Comparison of ENCODE assay signal across 9 cellular contexts in the genomic region with DNA sequence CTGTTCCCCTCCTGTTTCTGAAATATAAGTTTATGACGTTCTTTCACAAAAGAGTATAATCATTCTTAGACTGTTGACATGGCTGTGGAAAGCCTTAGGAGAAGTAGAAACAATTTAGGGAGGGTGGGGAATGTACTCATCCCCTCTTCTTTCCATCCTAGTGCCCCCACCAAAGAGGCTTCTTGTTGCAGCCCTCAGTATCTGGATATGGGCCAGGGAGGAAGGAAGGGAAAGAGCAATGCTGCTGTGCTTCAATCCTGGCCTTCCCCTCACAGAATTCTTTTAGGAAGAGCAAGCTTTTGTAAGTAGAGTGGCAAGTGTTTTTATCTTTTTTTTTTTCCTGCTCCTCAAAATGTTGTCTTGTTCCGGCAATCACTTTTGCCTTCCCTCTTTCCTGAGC. TPM values are rescaled to one million over a fixed set of nuclear protein-coding genes. Genes with fewer than 3 reads are reported as not detected.
DNase-seq lines count a peak whose midpoint lies in the region; ATAC-seq and TF ChIP-seq lines count a peak whose summit lies in the region.
"Had no signal": no experiment of that assay in that cellular context is flagged by ENCODE, and none has a peak within 500 bp of the region (broad histone marks: within the 10 kb centered on the region; RNA-seq: fewer than 3 reads in every experiment).

No MANE protein-coding gene starts in this region.

- H3K36me3 ChIP-seq in CD8-positive, alpha-beta memory T cell (ENCODE audit: insufficient read depth, low read length), result no peaks in the 10 kb centered on the region
- H3K36me3 ChIP-seq in OCI-LY3 (replicated peaks; ENCODE audit: low read depth, low read length) (peaks cover 39% of the 10 kb centered on the region), endocrine pancreas (ENCODE audit: control insufficient read depth, insufficient read depth, low read length) (no peaks in the 10 kb centered on the region), ovary (no peaks in the 10 kb centered on the region)

- H3K4me1 Mint-ChIP-seq in CD8-positive, alpha-beta memory T cell, result peaks cover 22 to 42% (median 29%) of the 10 kb centered on the region in 3 donors

- CTCF ChIA-PET in CD8-positive, alpha-beta memory T cell (lab: Charles Lee), result interaction anchor here (0.9 to 9.4 kb wide), 7 partner anchors 10 to 92 kb away, joined by 3 to 83 read pairs (median 6); partner anchors contain the start of genes CCDC9B and PLCB2

- H2AFZ ChIP-seq in OCI-LY3 (ENCODE audit: low read depth, low read length), result no peak overlapping the region

- H3K4me3 ChIP-seq in CD8-positive, alpha-beta memory T cell (ENCODE audit: low read length), result no peak overlapping the region
- H3K4me3 ChIP-seq in OCI-LY3 (ENCODE audit: low read length) (peak overlapping the region; percentile 88), endocrine pancreas (ENCODE audit: control insufficient read depth, insufficient read depth, low read length) (peak overlapping the region; percentile 69), ovary (peak overlapping the region; percentile 80)

- no peak for TF ChIP-seq EP300 in ovary (IDR thresholded peaks at IDR 0.05)

- H3K79me2 ChIP-seq in OCI-LY3 (ENCODE audit: low read length), result 0 out of 2 replicates have a peak, but pooled peaks cover 2% of the 10 kb centered on the region

- H3K9ac ChIP-seq in OCI-LY3 (ENCODE audit: low read length) (0 out of 2 replicates have a peak overlapping the region, but pooled peaks have one; percentile 69), endocrine pancreas (ENCODE audit: control insufficient read depth, insufficient read depth, low read length) (peak overlapping the region; percentile 47)

- no peak for DNase-seq in CD8-positive, alpha-beta memory T cell
- DNase-seq in ovary (no peak), DMS153 treated with DMSO at 0.1 percent for 48 hours (lab: John Stamatoyannopoulos, UW; ENCODE audit: unreplicated experiment) (no peak), DMS79 (lab: John Stamatoyannopoulos, UW) (no peak), NCI-H1694 (lab: John Stamatoyannopoulos, UW) (no peak)
- DNase-seq: SHP77 treated with DMSO at 0.1 percent for 48 hours had no signal

- H3K36me3 Mint-ChIP-seq in CD8-positive, alpha-beta memory T cell, result no peaks in the 10 kb centered on the region

- H3K9me3 ChIP-seq in CD8-positive, alpha-beta memory T cell (ENCODE audit: low read length), result no peaks in the 10 kb centered on the region
- no peaks in the 10 kb centered on the region for H3K9me3 ChIP-seq in OCI-LY3 (ENCODE audit: insufficient read depth, low read length)
- no peaks in the 10 kb centered on the region for H3K9me3 ChIP-seq in endocrine pancreas (ENCODE audit: control insufficient read depth, low read length)
- H3K9me3 ChIP-seq in ovary, result no peaks in the 10 kb centered on the region

- WGBS in ovary, 3 donors, result 68 to 85% (median 80%) methylated on average over 2 of the region's 2 CpGs

- no peaks in the 10 kb centered on the region for H3K27me3 ChIP-seq in CD8-positive, alpha-beta memory T cell (ENCODE audit: insufficient read depth, low read length, poor library complexity, severe bottlenecking)
- H3K27me3 ChIP-seq in OCI-LY3 (ENCODE audit: low read depth, low read length) (no peaks in the 10 kb centered on the region), endocrine pancreas (ENCODE audit: control insufficient read depth, insufficient read depth, low read length) (no peaks in the 10 kb centered on the region), ovary (no peaks in the 10 kb centered on the region)

- peak overlapping the region in 3 of 8 donors; percentile 51 to 81 (median 57) for H3K27ac Mint-ChIP-seq in CD8-positive, alpha-beta memory T cell

- intact Hi-C loops in ovary (cut with DNase I), result no loop called here

- POLR2A ChIA-PET in CD8-positive, alpha-beta memory T cell (lab: Charles Lee), result interaction anchor here (0.8 to 1.1 kb wide), 3 partner anchors 10 to 116 kb away, joined by 3 to 5 read pairs (median 3); partner anchors contain the start of gene BAHD1

- H4K20me1 ChIP-seq in OCI-LY3 (ENCODE audit: insufficient read depth, low read length), result 0 out of 2 replicates have a peak, but pooled peaks cover 9% of the 10 kb centered on the region

- peak overlapping the region; percentile 93 for H3K4me2 ChIP-seq in OCI-LY3 (ENCODE audit: low read length)

- H3K9me3 Mint-ChIP-seq in CD8-positive, alpha-beta memory T cell, result no peaks in the 10 kb centered on the region

- no peak for TF ChIP-seq POLR2A in ovary (IDR thresholded peaks at IDR 0.05)

- H3K27me3 Mint-ChIP-seq in CD8-positive, alpha-beta memory T cell, result no peaks in the 10 kb centered on the region

- no peak for ATAC-seq in HG03039 (IDR thresholded peaks at IDR 0.05; ENCODE audit: unreplicated experiment)

- TF ChIP-seq CTCF in OCI-LY3 (IDR thresholded peaks at IDR 0.05; ENCODE audit: low read depth, low read length) (no peak), ovary (IDR thresholded peaks at IDR 0.05) (no peak)

- H3K4me1 ChIP-seq in CD8-positive, alpha-beta memory T cell (ENCODE audit: insufficient read depth, low read length), result peaks cover 23% of the 10 kb centered on the region
- H3K4me1 ChIP-seq in OCI-LY3 (ENCODE audit: low read length), result peaks cover 30% of the 10 kb centered on the region
- peaks cover 15% of the 10 kb centered on the region for H3K4me1 ChIP-seq in endocrine pancreas (ENCODE audit: control insufficient read depth, insufficient read depth, low read length)
- peaks cover 13% of the 10 kb centered on the region for H3K4me1 ChIP-seq in ovary (ENCODE audit: insufficient read depth)

- H3K4me3 Mint-ChIP-seq in CD8-positive, alpha-beta memory T cell, result peak overlapping the region; percentile 79 to 90 (median 85)

- no peak overlapping the region for H3K27ac ChIP-seq in CD8-positive, alpha-beta memory T cell (ENCODE audit: low read depth, low read length)
- no peak overlapping the region for H3K27ac ChIP-seq in OCI-LY3 (ENCODE audit: low read length)
- no peak overlapping the region for H3K27ac ChIP-seq in ovary

RNA-seq across cellular contexts. Expression of gene INAFM2, which starts 1.7 kb away (rescaled TPM):
- 10 to 100 TPM; 13.5 to 15.3 TPM for total RNA-seq in CD8-positive, alpha-beta memory T cell
- 2.7 TPM for polyA plus RNA-seq in CD8-positive, alpha-beta memory T cell
- total RNA-seq in ovary, result 10 to 100 TPM in 6 of 7 donors, 1 to 10 TPM in 1; 8.1 to 50.6 (median 30.6) TPM
- 10 to 100 TPM in 1 of 2 donors, 1 to 10 TPM in 1; 7.4 to 31.2 TPM for polyA plus RNA-seq in ovary

RNA-seq across cellular contexts. Expression of gene CCDC9B, which starts 15.6 kb away (rescaled TPM):
- total RNA-seq in CD8-positive, alpha-beta memory T cell, result under 1 TPM; 0.39 to 0.47 TPM
- polyA plus RNA-seq in CD8-positive, alpha-beta memory T cell, result 0.08 TPM
- total RNA-seq in ovary, result 10 to 100 TPM in 4 of 7 donors, 1 to 10 TPM in 3; 1.8 to 22.2 (median 12.7) TPM
- 1 to 10 TPM; 2.9 to 4.3 TPM for polyA plus RNA-seq in ovary

RNA-seq across cellular contexts. Expression of gene PLCB2, which starts 17.5 kb away (rescaled TPM):
- 10 to 100 TPM; 57.3 to 57.7 TPM for total RNA-seq in CD8-positive, alpha-beta memory T cell
- polyA plus RNA-seq in CD8-positive, alpha-beta memory T cell, result 34.8 TPM
- total RNA-seq in ovary, result 10 to 100 TPM in 1 of 7 donors, 1 to 10 TPM in 6; 1.9 to 13.9 (median 6.0) TPM
- polyA plus RNA-seq in ovary, result 1 to 10 TPM; 3.2 to 8.6 TPM

RNA-seq across cellular contexts. Expression of gene PHGR1, which starts 25.6 kb away (rescaled TPM):
- total RNA-seq in CD8-positive, alpha-beta memory T cell, result not detected
- not detected for polyA plus RNA-seq in CD8-positive, alpha-beta memory T cell
- total RNA-seq in ovary, result 1 to 10 TPM in 1 of 7 donors, not detected in 6; 4.5 TPM
- polyA plus RNA-seq in ovary, result under 1 TPM in 1 of 2 donors, not detected in 1; 0.96 TPM

RNA-seq across cellular contexts. Expression of gene DISP2, which starts 32.8 kb away (rescaled TPM):
- 1 to 10 TPM in 1 of 2 experiments, under 1 TPM in 1; 0.18 to 1.1 TPM for total RNA-seq in CD8-positive, alpha-beta memory T cell
- polyA plus RNA-seq in CD8-positive, alpha-beta memory T cell, result 1.1 TPM
- 10 to 100 TPM in 1 of 7 donors, 1 to 10 TPM in 3, under 1 TPM in 1, not detected in 2; 0.48 to 12.9 (median 1.5) TPM for total RNA-seq in ovary
- 1 to 10 TPM; 2.3 to 8.2 TPM for polyA plus RNA-seq in ovary
